ENCODE assay signal across 2 cellular contexts in the genomic region with DNA sequence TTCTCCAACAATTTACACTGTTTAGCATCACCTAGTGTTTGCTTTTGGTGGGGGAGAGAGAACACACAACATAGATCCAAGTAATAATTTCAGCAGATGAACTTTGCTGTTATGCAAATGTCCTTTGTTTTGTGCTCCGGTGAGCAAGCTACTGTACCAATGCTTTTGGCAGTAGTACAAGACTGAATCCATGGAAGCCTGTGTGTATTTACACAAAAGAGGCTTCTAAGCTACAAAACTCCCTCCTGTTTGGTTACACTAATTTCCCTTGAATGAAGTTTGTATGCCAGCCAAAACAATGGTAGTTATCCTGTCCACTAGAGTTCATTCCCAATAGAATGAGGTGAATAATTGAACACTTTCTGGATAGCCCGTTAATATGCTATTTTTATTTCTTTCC.
A peak's percentile ranks its signal among the peaks of the same experiment; 100 is the strongest.
TF ChIP-seq lines count a peak whose summit lies in the region.

No MANE protein-coding gene starts in this region.

TF ChIP-seq in liver, 16 proteins besides CTCF, POLR2A, EP300 and RAD21 (continued from another document):
- TF ChIP-seq, protein P1, sequence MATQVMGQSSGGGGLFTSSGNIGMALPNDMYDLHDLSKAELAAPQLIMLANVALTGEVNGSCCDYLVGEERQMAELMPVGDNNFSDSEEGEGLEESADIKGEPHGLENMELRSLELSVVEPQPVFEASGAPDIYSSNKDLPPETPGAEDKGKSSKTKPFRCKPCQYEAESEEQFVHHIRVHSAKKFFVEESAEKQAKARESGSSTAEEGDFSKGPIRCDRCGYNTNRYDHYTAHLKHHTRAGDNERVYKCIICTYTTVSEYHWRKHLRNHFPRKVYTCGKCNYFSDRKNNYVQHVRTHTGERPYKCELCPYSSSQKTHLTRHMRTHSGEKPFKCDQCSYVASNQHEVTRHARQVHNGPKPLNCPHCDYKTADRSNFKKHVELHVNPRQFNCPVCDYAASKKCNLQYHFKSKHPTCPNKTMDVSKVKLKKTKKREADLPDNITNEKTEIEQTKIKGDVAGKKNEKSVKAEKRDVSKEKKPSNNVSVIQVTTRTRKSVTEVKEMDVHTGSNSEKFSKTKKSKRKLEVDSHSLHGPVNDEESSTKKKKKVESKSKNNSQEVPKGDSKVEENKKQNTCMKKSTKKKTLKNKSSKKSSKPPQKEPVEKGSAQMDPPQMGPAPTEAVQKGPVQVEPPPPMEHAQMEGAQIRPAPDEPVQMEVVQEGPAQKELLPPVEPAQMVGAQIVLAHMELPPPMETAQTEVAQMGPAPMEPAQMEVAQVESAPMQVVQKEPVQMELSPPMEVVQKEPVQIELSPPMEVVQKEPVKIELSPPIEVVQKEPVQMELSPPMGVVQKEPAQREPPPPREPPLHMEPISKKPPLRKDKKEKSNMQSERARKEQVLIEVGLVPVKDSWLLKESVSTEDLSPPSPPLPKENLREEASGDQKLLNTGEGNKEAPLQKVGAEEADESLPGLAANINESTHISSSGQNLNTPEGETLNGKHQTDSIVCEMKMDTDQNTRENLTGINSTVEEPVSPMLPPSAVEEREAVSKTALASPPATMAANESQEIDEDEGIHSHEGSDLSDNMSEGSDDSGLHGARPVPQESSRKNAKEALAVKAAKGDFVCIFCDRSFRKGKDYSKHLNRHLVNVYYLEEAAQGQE (IDR thresholded peaks at IDR 0.05) = no peak
- TF ChIP-seq, protein P2, sequence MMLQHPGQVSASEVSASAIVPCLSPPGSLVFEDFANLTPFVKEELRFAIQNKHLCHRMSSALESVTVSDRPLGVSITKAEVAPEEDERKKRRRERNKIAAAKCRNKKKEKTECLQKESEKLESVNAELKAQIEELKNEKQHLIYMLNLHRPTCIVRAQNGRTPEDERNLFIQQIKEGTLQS (IDR thresholded peaks at IDR 0.05) = no peak
- TF ChIP-seq EGR1 (IDR thresholded peaks at IDR 0.05; ENCODE audit: low read depth in 2 of 2) (no peak), TAF1 (conservative IDR thresholded peaks at IDR 0.05) (no peak), SP1 (IDR thresholded peaks at IDR 0.05) (peak; percentile 6), FOXA2 (IDR thresholded peaks at IDR 0.05) (peak; percentile 48), YY1 (IDR thresholded peaks at IDR 0.05) (peak; percentile 46), NR2F2 (IDR thresholded peaks at IDR 0.05) (no peak), JUND (IDR thresholded peaks at IDR 0.05) (no peak), GABPA (IDR thresholded peaks at IDR 0.05 in 1 of 2, conservative IDR thresholded peaks at IDR 0.05 in 1 of 2) (no peak)
- TF ChIP-seq, protein P3, sequence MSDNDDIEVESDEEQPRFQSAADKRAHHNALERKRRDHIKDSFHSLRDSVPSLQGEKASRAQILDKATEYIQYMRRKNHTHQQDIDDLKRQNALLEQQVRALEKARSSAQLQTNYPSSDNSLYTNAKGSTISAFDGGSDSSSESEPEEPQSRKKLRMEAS (IDR thresholded peaks at IDR 0.05) = no peak

TF ChIP-seq in HepG2, 621 proteins besides CTCF, POLR2A, EP300 and RAD21 (continued from another document):
- TF ChIP-seq, protein P4, sequence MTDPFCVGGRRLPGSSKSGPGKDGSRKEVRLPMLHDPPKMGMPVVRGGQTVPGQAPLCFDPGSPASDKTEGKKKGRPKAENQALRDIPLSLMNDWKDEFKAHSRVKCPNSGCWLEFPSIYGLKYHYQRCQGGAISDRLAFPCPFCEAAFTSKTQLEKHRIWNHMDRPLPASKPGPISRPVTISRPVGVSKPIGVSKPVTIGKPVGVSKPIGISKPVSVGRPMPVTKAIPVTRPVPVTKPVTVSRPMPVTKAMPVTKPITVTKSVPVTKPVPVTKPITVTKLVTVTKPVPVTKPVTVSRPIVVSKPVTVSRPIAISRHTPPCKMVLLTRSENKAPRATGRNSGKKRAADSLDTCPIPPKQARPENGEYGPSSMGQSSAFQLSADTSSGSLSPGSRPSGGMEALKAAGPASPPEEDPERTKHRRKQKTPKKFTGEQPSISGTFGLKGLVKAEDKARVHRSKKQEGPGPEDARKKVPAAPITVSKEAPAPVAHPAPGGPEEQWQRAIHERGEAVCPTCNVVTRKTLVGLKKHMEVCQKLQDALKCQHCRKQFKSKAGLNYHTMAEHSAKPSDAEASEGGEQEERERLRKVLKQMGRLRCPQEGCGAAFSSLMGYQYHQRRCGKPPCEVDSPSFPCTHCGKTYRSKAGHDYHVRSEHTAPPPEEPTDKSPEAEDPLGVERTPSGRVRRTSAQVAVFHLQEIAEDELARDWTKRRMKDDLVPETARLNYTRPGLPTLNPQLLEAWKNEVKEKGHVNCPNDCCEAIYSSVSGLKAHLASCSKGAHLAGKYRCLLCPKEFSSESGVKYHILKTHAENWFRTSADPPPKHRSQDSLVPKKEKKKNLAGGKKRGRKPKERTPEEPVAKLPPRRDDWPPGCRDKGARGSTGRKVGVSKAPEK (CRISPR knock-in tag; IDR thresholded peaks at IDR 0.05; ENCODE audit: borderline replicate concordance) = no peak
- TF ChIP-seq, protein P5, sequence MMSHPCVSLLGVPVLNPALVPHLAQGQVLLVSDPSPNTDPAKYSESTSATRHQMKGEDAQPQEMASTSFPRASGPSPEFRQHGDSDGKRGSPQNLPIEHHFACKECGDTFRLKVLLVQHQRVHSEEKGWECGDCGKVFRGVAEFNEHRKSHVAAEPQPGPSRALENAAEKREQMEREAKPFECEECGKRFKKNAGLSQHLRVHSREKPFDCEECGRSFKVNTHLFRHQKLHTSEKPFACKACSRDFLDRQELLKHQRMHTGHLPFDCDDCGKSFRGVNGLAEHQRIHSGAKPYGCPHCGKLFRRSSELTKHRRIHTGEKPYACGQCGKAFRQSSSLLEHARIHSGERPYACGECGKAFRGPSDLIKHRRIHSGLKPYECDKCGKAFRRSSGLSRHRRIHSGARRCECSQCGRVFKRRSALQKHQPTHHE (CRISPR knock-in tag; IDR thresholded peaks at IDR 0.05; ENCODE audit: borderline replicate concordance) = no peak
- TF ChIP-seq MIER3 (CRISPR knock-in tag; IDR thresholded peaks at IDR 0.05; ENCODE audit: borderline replicate concordance) (no peak), PHF5A (CRISPR knock-in tag; IDR thresholded peaks at IDR 0.05; ENCODE audit: low read depth, unreplicated experiment) (no peak), RBM39 (IDR thresholded peaks at IDR 0.05; ENCODE audit: low read depth, low read length, poor library complexity, severe bottlenecking) (no peak), DNMT3B (CRISPR knock-in tag; conservative IDR thresholded peaks at IDR 0.05) (no peak), KDM3A (CRISPR knock-in tag; IDR thresholded peaks at IDR 0.05; ENCODE audit: low read depth) (no peak), PHF8 (CRISPR knock-in tag; IDR thresholded peaks at IDR 0.05) (no peak), RFXANK (CRISPR knock-in tag; IDR thresholded peaks at IDR 0.05) (no peak), AGO2 (optimal IDR thresholded peaks at IDR 0.05; ENCODE audit: low read depth, low read length) (no peak)
